Comparison of ENCODE assay signal across 10 cellular contexts in the genomic region with DNA sequence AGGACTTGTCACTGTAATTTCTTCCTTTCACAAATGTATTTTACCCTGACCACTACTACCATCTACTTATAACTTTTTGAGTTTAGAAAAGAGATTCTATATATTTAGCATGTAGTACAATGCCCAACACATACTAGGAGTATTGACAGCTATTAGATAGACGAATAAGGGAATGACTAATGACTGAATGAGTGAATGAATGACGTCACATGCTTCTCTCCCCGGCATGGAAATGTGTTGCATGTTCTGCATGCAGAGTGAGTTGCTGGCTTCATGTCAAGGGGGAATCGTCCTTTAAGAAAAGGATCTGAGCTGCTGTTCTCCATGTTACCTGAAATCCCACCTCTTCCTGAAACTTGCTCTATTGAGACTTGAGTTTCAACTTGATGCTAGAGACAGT.
"Had no signal": no experiment of that assay in that cellular context is flagged by ENCODE, and none has a peak within 500 bp of the region (broad histone marks: within the 10 kb centered on the region; RNA-seq: fewer than 3 reads in every experiment).

No MANE protein-coding gene starts in this region.

- H3K27ac ChIP-seq: HL-60, KMS-11 had no signal

- FAIRE-seq: H1, H54 had no signal

- H2AFZ ChIP-seq: GM23338 had no signal

- H3K4me3 Mint-ChIP-seq: GM23338, H9, HFFc6 had no signal

- H3K9ac ChIP-seq: KMS-11 had no signal

- H3K27ac Mint-ChIP-seq: GM23338, H9, HFFc6 had no signal

- H3K4me1 Mint-ChIP-seq: GM23338, H9 had no signal

- ATAC-seq: GM23338 had no signal

- DNase-seq: H9, HCEC 1CT, HFFc6, IMR-90, KBM-7 had no signal

- H3K9me3 Mint-ChIP-seq: GM23338, HFFc6 had no signal

- H3K4me3 ChIP-seq: GM23338 had no signal

- H3K4me2 ChIP-seq: GM23338, KMS-11 had no signal
